8 cellular contexts compared by ENCODE assay signal in genomic region chr17:80545499-80545826, GRCh38. TPM values are rescaled to one million over a fixed set of nuclear protein-coding genes. Genes with fewer than 3 reads are reported as not detected.
DNase-seq lines count a peak whose midpoint lies in the region; ATAC-seq and TF ChIP-seq lines count a peak whose summit lies in the region.

No MANE protein-coding gene starts in this region.

- peak overlapping the region; percentile 92 for H3K27ac Mint-ChIP-seq in chondrocyte (ENCODE audit: unreplicated experiment)
- peak overlapping the region in 2 of 6 donors; percentile 70 to 91 for H3K27ac Mint-ChIP-seq in naive B cell

- ATAC-seq in naive B cell (ENCODE audit: low read depth in 2 of 2): no peak
- ATAC-seq in HG03097 (IDR thresholded peaks at IDR 0.05; ENCODE audit: low FRiP score, unreplicated experiment): no peak

- peaks cover 34% of the 10 kb centered on the region for H3K4me1 ChIP-seq in BLaER1
- H3K4me1 ChIP-seq in Karpas-422 (ENCODE audit: low read length): peaks cover 26% of the 10 kb centered on the region

- H3K4me2 ChIP-seq in BLaER1 (peak overlapping the region; percentile 99), Karpas-422 (ENCODE audit: low read depth, low read length, poor library complexity, severe bottlenecking) (peak overlapping the region; percentile 88)

- H4K20me1 ChIP-seq in BLaER1 (peaks cover 34% of the 10 kb centered on the region), Karpas-422 (ENCODE audit: insufficient read depth, low read depth, low read length) (peaks cover 10% of the 10 kb centered on the region; the same call in 1 of the 2 replicates)

- H3K9me2 ChIP-seq in Karpas-422 (replicated peaks; ENCODE audit: insufficient read depth, low read length): no peaks in the 10 kb centered on the region

- H3K4me3 ChIP-seq in BLaER1 (peak overlapping the region; percentile 83), Karpas-422 (ENCODE audit: low read length) (peak overlapping the region; percentile 98)

- H3K27ac ChIP-seq in BLaER1 (peak overlapping the region; percentile 88), Karpas-422 (ENCODE audit: low read length) (peak overlapping the region; percentile 35; the same call in 1 of the 2 replicates)

- no peaks in the 10 kb centered on the region for H3K27me3 ChIP-seq in BLaER1
- H3K27me3 ChIP-seq in Karpas-422 (ENCODE audit: low read length): no peaks in the 10 kb centered on the region

- H3K4me3 Mint-ChIP-seq in chondrocyte (ENCODE audit: unreplicated experiment) (peak overlapping the region; percentile 89), naive B cell (peak overlapping the region; percentile 86 to 97 (median 92))

- DNase-seq in Karpas-422 (no peak), chondrocyte (ENCODE audit: low spot score) (no peak), naive B cell (no peak), NCI-H345 (lab: John Stamatoyannopoulos, UW) (no peak), NCI-H524 treated with DMSO at 0.1 percent for 48 hours (lab: John Stamatoyannopoulos, UW) (no peak), NCI-H345 treated with DMSO at 0.1 percent for 48 hours (lab: John Stamatoyannopoulos, UW; ENCODE audit: unreplicated experiment) (no peak)

- H3K4me1 Mint-ChIP-seq in chondrocyte (ENCODE audit: low read depth): peaks cover 33% of the 10 kb centered on the region
- peaks cover 24 to 45% (median 34%) of the 10 kb centered on the region in 3 donors for H3K4me1 Mint-ChIP-seq in naive B cell

- H3K9ac ChIP-seq in BLaER1 (peak overlapping the region; percentile 92), Karpas-422 (ENCODE audit: low read length) (peak overlapping the region; percentile 83)

- H3K27me3 Mint-ChIP-seq in chondrocyte (ENCODE audit: low read depth): no peaks in the 10 kb centered on the region
- H3K27me3 Mint-ChIP-seq in naive B cell: peaks cover 13 to 15% (median 13%) of the 10 kb centered on the region in 3 donors

- H3K9me3 ChIP-seq in BLaER1 (no peaks in the 10 kb centered on the region), Karpas-422 (ENCODE audit: low read length) (no peaks in the 10 kb centered on the region)

- H3K79me2 ChIP-seq in Karpas-422 (ENCODE audit: low read length): peaks cover 58% of the 10 kb centered on the region

- H3K9me3 Mint-ChIP-seq in chondrocyte (ENCODE audit: low read depth) (no peaks in the 10 kb centered on the region), naive B cell (no peaks in the 10 kb centered on the region)

- H2AFZ ChIP-seq in Karpas-422 (ENCODE audit: low read length): no peak overlapping the region

- no peak for TF ChIP-seq CTCF in chondrocyte (IDR thresholded peaks at IDR 0.05)

- H3K36me3 Mint-ChIP-seq in chondrocyte (ENCODE audit: low read depth) (no peaks in the 10 kb centered on the region), naive B cell (peaks cover 0 to 5% of the 10 kb centered on the region in 2 donors)

- H3K36me3 ChIP-seq in BLaER1 (peaks cover 13% of the 10 kb centered on the region; the same call in 1 of the 2 replicates), Karpas-422 (ENCODE audit: insufficient read depth, low read length) (0 out of 2 replicates have a peak, but pooled peaks cover 6% of the 10 kb centered on the region)

RNA-seq across cellular contexts. Expression of gene RPTOR, which starts 0.8 kb away (rescaled TPM):
- total RNA-seq in Karpas-422 (2014; rRNA removed; shearing (Covaris generic); ENCODE audit: low replicate concordance): 30.6 and 42.1 TPM in 2 replicates
- total RNA-seq in chondrocyte: 30.7 to 44.8 TPM (median 30.9 TPM) in 3 replicates
- 10 to 100 TPM in 2 of 6 donors, 1 to 10 TPM in 4; 5.5 to 13.9 (median 9.0) TPM for polyA plus RNA-seq in naive B cell (ENCODE audit: low read depth in 6 of 6)
